ENCODE assay signal across 8 cellular contexts in the genomic region with DNA sequence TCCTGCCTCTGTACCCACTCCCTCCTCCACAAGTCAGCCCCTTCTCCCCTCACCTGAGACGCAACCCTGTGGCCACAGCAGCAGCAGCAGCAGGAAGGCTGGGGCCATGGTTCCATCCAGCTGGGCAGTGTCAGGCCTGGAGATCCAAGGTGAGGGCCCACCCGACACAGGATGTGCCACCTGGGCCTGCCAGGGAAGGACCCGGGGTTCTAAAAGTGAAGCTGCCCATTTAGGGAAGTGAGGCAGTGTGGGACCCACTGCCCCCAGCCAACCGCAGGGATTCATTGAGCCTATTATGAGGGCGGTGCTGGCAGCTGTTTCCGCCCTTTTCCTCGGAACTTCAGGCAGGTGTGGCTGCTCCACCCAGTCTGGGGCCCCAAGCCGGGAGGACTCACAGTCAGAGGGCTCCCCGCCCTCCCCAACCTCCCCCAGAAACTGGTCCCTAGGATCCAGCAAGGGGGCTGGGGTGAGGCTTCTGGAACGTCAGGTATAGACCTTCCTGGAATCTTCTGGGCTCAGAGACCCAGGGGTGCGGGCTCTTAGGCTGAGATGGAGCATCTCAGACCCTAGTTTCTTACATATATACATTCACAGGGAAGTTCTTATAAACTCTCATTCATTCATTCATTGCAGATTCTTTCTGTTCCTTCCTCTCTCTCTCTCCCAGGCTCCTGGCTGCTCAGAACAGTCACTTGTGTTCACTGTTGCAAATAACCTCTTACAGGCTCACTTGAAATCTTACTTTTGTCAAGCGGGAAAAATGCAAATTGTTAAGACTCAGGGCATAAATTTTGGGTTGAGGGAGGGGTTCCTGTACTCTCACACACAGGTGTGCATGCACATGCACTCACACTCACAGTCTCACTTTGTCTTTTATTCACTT. TPM values are rescaled to one million over a fixed set of nuclear protein-coding genes. Genes with fewer than 3 reads are reported as not detected.
DNase-seq lines count a peak whose midpoint lies in the region; ATAC-seq and TF ChIP-seq lines count a peak whose summit lies in the region.

A gene with protein sequence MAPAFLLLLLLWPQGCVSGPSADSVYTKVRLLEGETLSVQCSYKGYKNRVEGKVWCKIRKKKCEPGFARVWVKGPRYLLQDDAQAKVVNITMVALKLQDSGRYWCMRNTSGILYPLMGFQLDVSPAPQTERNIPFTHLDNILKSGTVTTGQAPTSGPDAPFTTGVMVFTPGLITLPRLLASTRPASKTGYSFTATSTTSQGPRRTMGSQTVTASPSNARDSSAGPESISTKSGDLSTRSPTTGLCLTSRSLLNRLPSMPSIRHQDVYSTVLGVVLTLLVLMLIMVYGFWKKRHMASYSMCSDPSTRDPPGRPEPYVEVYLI (minus strand): TSS at position 249 of the 883 bp plus-strand sequence. CDS start 141 bp downstream, at position 108.

- H3K4me3 ChIP-seq in testis (no peak within 1 kb of the TSS), uterus (no peak within 1 kb of the TSS)

- POLR2A ChIA-PET in activated naive CD8-positive, alpha-beta T cell treated with anti-CD3 and anti-CD28 coated beads, Interleukin-2, amount 10 ng/mL, durations not matched to agents 7 days and 5 days (lab: Charles Lee) = interaction anchor here (0.9 to 2.3 kb wide), 12 partner anchors 9 to 133 kb away, joined by 3 to 16 read pairs (median 4); a partner anchor contains a TSS

- no peak for TF ChIP-seq CTCF in testis (IDR thresholded peaks at IDR 0.05)
- TF ChIP-seq CTCF in uterus (IDR thresholded peaks at IDR 0.05) = no peak

- intact Hi-C loops in sciatic nerve (cut with DNase I) = no loop called here
- intact Hi-C loops in testis (cut with DNase I; ENCODE audit: low total_unique reads) = no loop called here
- intact Hi-C loops in uterus (cut with DNase I; ENCODE audit: low total_unique reads) = no loop called here

- 65 to 81% methylated on average over 7 to 12 of the region's 12 CpGs for WGBS in testis, 2 donors

- DNase-seq in MV-4-11 (lab: John Stamatoyannopoulos, UW) = peak; percentile 82
- DNase-seq in activated naive CD8-positive, alpha-beta T cell treated with anti-CD3 and anti-CD28 coated beads, Interleukin-2, amount 10 ng/mL, durations not matched to agents 7 days and 5 days = peak; percentile 71
- no peak for DNase-seq in sciatic nerve (ENCODE audit: low spot score)
- no peak for DNase-seq in GM19240 (ENCODE audit: insufficient read length, low spot score)
- no peak for DNase-seq in testis
- no peak for DNase-seq in activated gamma-delta T cell treated with Interleukin-2 at 50 U/mL for 16 hours
- DNase-seq in uterus = no peak

- H3K9me3 Mint-ChIP-seq in activated naive CD8-positive, alpha-beta T cell treated with anti-CD3 and anti-CD28 coated beads, Interleukin-2, amount 10 ng/mL, durations not matched to agents 7 days and 5 days = peaks cover 6% of the 10 kb centered on the region

- H3K36me3 Mint-ChIP-seq in activated naive CD8-positive, alpha-beta T cell treated with anti-CD3 and anti-CD28 coated beads, Interleukin-2, amount 10 ng/mL, durations not matched to agents 7 days and 5 days = peaks cover 25% of the 10 kb centered on the region

- H3K36me3 ChIP-seq in testis (ENCODE audit: low read depth, missing control alignments) = no peaks in the 10 kb centered on the region
- no peaks in the 10 kb centered on the region for H3K36me3 ChIP-seq in uterus

- peaks cover 50% of the 10 kb centered on the region for H3K4me1 Mint-ChIP-seq in activated naive CD8-positive, alpha-beta T cell treated with anti-CD3 and anti-CD28 coated beads, Interleukin-2, amount 10 ng/mL, durations not matched to agents 7 days and 5 days

- no peaks in the 10 kb centered on the region for H3K27me3 Mint-ChIP-seq in activated naive CD8-positive, alpha-beta T cell treated with anti-CD3 and anti-CD28 coated beads, Interleukin-2, amount 10 ng/mL, durations not matched to agents 7 days and 5 days

- ATAC-seq in activated naive CD8-positive, alpha-beta T cell treated with anti-CD3 and anti-CD28 coated beads, Interleukin-2, amount 10 ng/mL, durations not matched to agents 7 days and 5 days (ENCODE audit: low read depth) = peak; percentile 38
- ATAC-seq in sciatic nerve = peak; percentile 15

- peak within 1 kb of the TSS; percentile 100 for H3K27ac Mint-ChIP-seq in activated naive CD8-positive, alpha-beta T cell treated with anti-CD3 and anti-CD28 coated beads, Interleukin-2, amount 10 ng/mL, durations not matched to agents 7 days and 5 days

- H3K4me1 ChIP-seq in testis (no peaks in the 10 kb centered on the region), uterus (no peaks in the 10 kb centered on the region)

- H3K27me3 ChIP-seq in testis = no peaks in the 10 kb centered on the region
- no peaks in the 10 kb centered on the region for H3K27me3 ChIP-seq in uterus

- H3K27ac ChIP-seq in testis = no peak within 1 kb of the TSS
- no peak within 1 kb of the TSS for H3K27ac ChIP-seq in uterus

- TF ChIP-seq POLR2A in GM19099 (IDR thresholded peaks at IDR 0.05; ENCODE audit: extremely low read depth, insufficient read length, low read depth) (peak; percentile 30), testis (IDR thresholded peaks at IDR 0.05) (no peak), uterus (IDR thresholded peaks at IDR 0.05) (no peak)

- H3K4me3 Mint-ChIP-seq in activated naive CD8-positive, alpha-beta T cell treated with anti-CD3 and anti-CD28 coated beads, Interleukin-2, amount 10 ng/mL, durations not matched to agents 7 days and 5 days = peak within 1 kb of the TSS; percentile 90

- H3K9me3 ChIP-seq in testis (no peaks in the 10 kb centered on the region), uterus (no peaks in the 10 kb centered on the region)

RNA-seq across cellular contexts. Expression of the gene that starts here (rescaled TPM):
- 10 to 100 TPM; 13.5 to 14.9 TPM for total RNA-seq in activated naive CD8-positive, alpha-beta T cell treated with anti-CD3 and anti-CD28 coated beads, Interleukin-2, amount 10 ng/mL, durations not matched to agents 7 days and 5 days
- 0.58 TPM for total RNA-seq in sciatic nerve
- 1 to 10 TPM; 1.1 to 1.8 TPM for total RNA-seq in testis
- 5.8 TPM for polyA plus RNA-seq in testis (ENCODE audit: insufficient read depth, low read depth, low replicate concordance)
- total RNA-seq in uterus = under 1 TPM in 1 of 4 donors, not detected in 3; 0.12 TPM

Comparison
In these comparisons a context has a peak if more than half of its experiments do, and no peak if none do; other contexts are left out.
1. Peak in ATAC-seq in sciatic nerve; RNA of the gene not detected or under 1 TPM.
2. DNase-seq: peak in MV-4-11 (single experiment) and activated naive CD8-positive, alpha-beta T cell treated with anti-CD3 and anti-CD28 coated beads, Interleukin-2, amount 10 ng/mL, durations not matched to agents 7 days and 5 days (single experiment); none in sciatic nerve (single experiment), GM19240 (single experiment), testis (single experiment), activated gamma-delta T cell treated with Interleukin-2 at 50 U/mL for 16 hours (single experiment) and uterus (0 of 2).